33 cellular contexts compared by ENCODE assay signal in genomic region chr5:38716516-38716915, GRCh38.
"Had no signal": no experiment of that assay in that cellular context is flagged by ENCODE, and none has a peak within 500 bp of the region (broad histone marks: within the 10 kb centered on the region; RNA-seq: fewer than 3 reads in every experiment).

No MANE protein-coding gene starts in this region.

- H3K4me3 ChIP-seq: MG63 had no signal

- DNase-seq: activated CD4-positive, alpha-beta memory T cell treated with anti-CD3 and anti-CD28 coated beads, Interleukin-2, amount 10 ng/mL, durations not matched to agents 7 days and 5 days; activated CD4-positive, alpha-beta T cell treated with anti-CD3 and anti-CD28 coated beads for 1 hour; activated CD4-positive, alpha-beta T cell treated with anti-CD3 and anti-CD28 coated beads for 48 hours; activated CD4-positive, CD25-positive, alpha-beta regulatory T cell; activated CD8-positive, alpha-beta memory T cell treated with anti-CD3 and anti-CD28 coated beads for 24 hours; activated CD8-positive, alpha-beta memory T cell treated with anti-CD3 and anti-CD28 coated beads, Interleukin-2, amount 10 ng/mL, durations not matched to agents 7 days and 5 days; activated CD8-positive, alpha-beta memory T cell treated with anti-CD3 and anti-CD28 coated beads, Interleukin-2, amount 50 U/mL, for 48 hours; activated effector memory CD4-positive, alpha-beta T cell treated with Interleukin-2 at 50 U/mL for 16 hours; activated naive CD4-positive, alpha-beta T cell treated with anti-CD3 and anti-CD28 coated beads, Interleukin-2, amount 10 ng/mL, durations not matched to agents 7 days and 5 days; activated naive CD8-positive, alpha-beta T cell treated with anti-CD3 and anti-CD28 coated beads, Interleukin-2, amount 50 U/mL, for 24 hours; activated T-cell treated with anti-CD3 and anti-CD28 coated beads, Interleukin-2, amount 50 U/mL, for 48 hours; central memory CD4-positive, alpha-beta T cell; Karpas-422; KBM-7; MG63; MV-4-11; NCI-H1092; NCI-H1436 treated with DMSO at 0.1 percent for 48 hours; NCI-H1694 treated with DMSO at 0.1 percent for 48 hours; NCI-H2029; NCI-H510A; NCI-H526; NK-92 treated with Interleukin-12 subunit alpha and Interleukin-12 subunit beta, amount 100 ng/mL, for 24 hours; PC-3; SIG-M5; T-helper 1 cell; T-helper 2 cell; T-helper 9 cell; WERI-Rb-1 had no signal

- H3K27ac ChIP-seq: RWPE1, WERI-Rb-1 had no signal

- H3K36me3 Mint-ChIP-seq: activated CD8-positive, alpha-beta memory T cell treated with anti-CD3 and anti-CD28 coated beads, Interleukin-2, amount 10 ng/mL, durations not matched to agents 7 days and 5 days; activated naive CD4-positive, alpha-beta T cell treated with anti-CD3 and anti-CD28 coated beads, Interleukin-2, amount 10 ng/mL, durations not matched to agents 7 days and 5 days; activated naive CD8-positive, alpha-beta T cell; brain had no signal

- H3K9me3 ChIP-seq: MG63 had no signal

- H3K4me1 Mint-ChIP-seq: activated CD4-positive, alpha-beta memory T cell treated with anti-CD3 and anti-CD28 coated beads, Interleukin-2, amount 10 ng/mL, durations not matched to agents 7 days and 5 days; activated CD8-positive, alpha-beta memory T cell treated with anti-CD3 and anti-CD28 coated beads, Interleukin-2, amount 10 ng/mL, durations not matched to agents 7 days and 5 days; activated naive CD4-positive, alpha-beta T cell treated with anti-CD3 and anti-CD28 coated beads, Interleukin-2, amount 10 ng/mL, durations not matched to agents 7 days and 5 days; activated naive CD8-positive, alpha-beta T cell treated with anti-CD3 and anti-CD28 coated beads, Interleukin-2, amount 50 U/mL, for 24 hours had no signal

- H3K9me3 Mint-ChIP-seq: activated CD4-positive, alpha-beta memory T cell treated with anti-CD3 and anti-CD28 coated beads, Interleukin-2, amount 10 ng/mL, durations not matched to agents 7 days and 5 days; activated naive CD4-positive, alpha-beta T cell treated with anti-CD3 and anti-CD28 coated beads, Interleukin-2, amount 10 ng/mL, durations not matched to agents 7 days and 5 days; activated naive CD8-positive, alpha-beta T cell treated with anti-CD3 and anti-CD28 coated beads, Interleukin-2, amount 50 U/mL, for 24 hours had no signal

- H3K27ac Mint-ChIP-seq: activated CD4-positive, alpha-beta memory T cell treated with anti-CD3 and anti-CD28 coated beads, Interleukin-2, amount 10 ng/mL, durations not matched to agents 7 days and 5 days; activated CD8-positive, alpha-beta memory T cell treated with anti-CD3 and anti-CD28 coated beads, Interleukin-2, amount 10 ng/mL, durations not matched to agents 7 days and 5 days; activated naive CD4-positive, alpha-beta T cell treated with anti-CD3 and anti-CD28 coated beads, Interleukin-2, amount 10 ng/mL, durations not matched to agents 7 days and 5 days; activated naive CD8-positive, alpha-beta T cell; activated naive CD8-positive, alpha-beta T cell treated with anti-CD3 and anti-CD28 coated beads, Interleukin-2, amount 50 U/mL, for 24 hours had no signal

- ATAC-seq: activated CD8-positive, alpha-beta memory T cell treated with anti-CD3 and anti-CD28 coated beads, Interleukin-2, amount 10 ng/mL, durations not matched to agents 7 days and 5 days; activated naive CD8-positive, alpha-beta T cell treated with anti-CD3 and anti-CD28 coated beads, Interleukin-2, amount 50 U/mL, for 24 hours; PC-3; Right ventricle myocardium inferior had no signal

- H3K27me3 ChIP-seq: MG63 had no signal

- H3K4me3 Mint-ChIP-seq: activated CD4-positive, alpha-beta memory T cell treated with anti-CD3 and anti-CD28 coated beads, Interleukin-2, amount 10 ng/mL, durations not matched to agents 7 days and 5 days; activated CD8-positive, alpha-beta memory T cell treated with anti-CD3 and anti-CD28 coated beads, Interleukin-2, amount 10 ng/mL, durations not matched to agents 7 days and 5 days; activated naive CD4-positive, alpha-beta T cell treated with anti-CD3 and anti-CD28 coated beads, Interleukin-2, amount 10 ng/mL, durations not matched to agents 7 days and 5 days; activated naive CD8-positive, alpha-beta T cell; activated naive CD8-positive, alpha-beta T cell treated with anti-CD3 and anti-CD28 coated beads, Interleukin-2, amount 50 U/mL, for 24 hours; brain had no signal

- H3K27me3 Mint-ChIP-seq: activated CD4-positive, alpha-beta memory T cell treated with anti-CD3 and anti-CD28 coated beads, Interleukin-2, amount 10 ng/mL, durations not matched to agents 7 days and 5 days; activated naive CD4-positive, alpha-beta T cell treated with anti-CD3 and anti-CD28 coated beads, Interleukin-2, amount 10 ng/mL, durations not matched to agents 7 days and 5 days; brain had no signal

- H3K36me3 ChIP-seq: MG63, WERI-Rb-1 had no signal
